9 cellular contexts compared by ENCODE assay signal in genomic region chr15:53072077-53072476, GRCh38.
A peak's percentile ranks its signal among the peaks of the same experiment; 100 is the strongest.
DNase-seq lines count a peak whose midpoint lies in the region; ATAC-seq and TF ChIP-seq lines count a peak whose summit lies in the region.
"Had no signal": no experiment of that assay in that cellular context is flagged by ENCODE, and none has a peak within 500 bp of the region (broad histone marks: within the 10 kb centered on the region; RNA-seq: fewer than 3 reads in every experiment).

No MANE protein-coding gene starts in this region.

- TF ChIP-seq CTCF in fibroblast of the aortic adventitia (IDR thresholded peaks at IDR 0.05; ENCODE audit: insufficient read depth, low read length) (no peak), stomach (IDR thresholded peaks at IDR 0.05) (no peak)

- no peaks in the 10 kb centered on the region for H3K27me3 ChIP-seq in stomach

- no peaks in the 10 kb centered on the region for H3K4me1 ChIP-seq in stomach
- H3K4me1 ChIP-seq: parathyroid adenoma had no signal

- H3K27ac ChIP-seq in stomach = no peak overlapping the region
- H3K27ac ChIP-seq: parathyroid adenoma had no signal

- in situ Hi-C loops in SK-MEL-5 (cut with HindIII; ENCODE audit: low pct_unique_long_range_greater_than_20kb, low sequenced_read_pairs) = no loop called here

- H3K9me3 ChIP-seq in stomach = no peaks in the 10 kb centered on the region

- no peak for TF ChIP-seq EP300 in stomach (IDR thresholded peaks at IDR 0.05)

- 0 to 2% (median 1%) methylated on average over 3 of the region's 3 CpGs for WGBS in stomach, 5 donors

- ATAC-seq in GM19452 (IDR thresholded peaks at IDR 0.05; ENCODE audit: unreplicated experiment) = no peak
- ATAC-seq in HG02763 (IDR thresholded peaks at IDR 0.05; ENCODE audit: unreplicated experiment) = no peak

- DNase-seq in COLO668 (lab: John Stamatoyannopoulos, UW; ENCODE audit: unreplicated experiment) (peak; percentile 49), HS-27A (ENCODE audit: low read depth) (peak; percentile 14), SK-MEL-5 (ENCODE audit: low read depth, low spot score) (peak; percentile 64), fibroblast of the aortic adventitia (ENCODE audit: low read depth) (peak; percentile 18), stomach (peak; percentile 61), GOT3 (lab: John Stamatoyannopoulos, UW) (no peak)

- no peaks in the 10 kb centered on the region for H3K36me3 ChIP-seq in stomach

- no peak for TF ChIP-seq POLR2A in stomach (IDR thresholded peaks at IDR 0.05)

- no peak overlapping the region for H3K4me3 ChIP-seq in fibroblast of the aortic adventitia (ENCODE audit: low read depth, low read length)
- H3K4me3 ChIP-seq in stomach = no peak overlapping the region

- intact Hi-C loops in stomach (cut with DNase I; ENCODE audit: low total_unique reads) = no loop called here
